29 cellular contexts compared by ENCODE assay signal in the genomic region with DNA sequence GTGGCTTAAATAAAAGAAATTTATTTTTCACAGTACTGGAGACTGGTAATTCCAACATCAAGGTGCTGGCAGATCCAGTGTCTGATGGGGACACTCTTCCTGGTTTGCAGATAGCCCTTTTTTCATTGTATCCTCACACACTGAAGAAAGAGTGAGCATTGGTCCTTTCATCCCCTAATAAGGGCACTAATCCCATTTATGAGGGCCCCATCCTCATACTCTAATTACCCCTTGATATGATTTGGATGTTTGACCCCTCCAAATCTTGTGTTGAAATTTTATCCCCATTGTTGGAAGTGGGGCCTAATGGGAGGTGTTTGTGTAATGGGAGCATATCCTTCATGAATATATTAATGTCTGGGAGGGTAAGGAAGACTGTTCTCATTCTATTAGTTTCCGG. TPM values are rescaled to one million over a fixed set of nuclear protein-coding genes. Genes with fewer than 3 reads are reported as not detected.
"Had no signal": no experiment of that assay in that cellular context is flagged by ENCODE, and none has a peak within 500 bp of the region (broad histone marks: within the 10 kb centered on the region; RNA-seq: fewer than 3 reads in every experiment).

No MANE protein-coding gene starts in this region.

- H3K4me2 ChIP-seq: neural progenitor cell, smooth muscle cell had no signal

- H3K36me3 ChIP-seq: neural progenitor cell, ovary, spleen, suprapubic skin, tibial artery, transverse colon, upper lobe of right lung, uterus had no signal

- H3K27ac ChIP-seq: neural progenitor cell, ovary, parathyroid adenoma, psoas muscle, skin epidermis, spleen, suprapubic skin, testis, tibial artery, transverse colon, upper lobe of right lung had no signal

- H3K27me3 ChIP-seq: neural progenitor cell, ovary, spleen, suprapubic skin, testis, tibial artery, transverse colon, upper lobe of right lung, uterus had no signal

- H3K4me1 ChIP-seq: neural progenitor cell, parathyroid adenoma, psoas muscle, suprapubic skin, testis, tibial artery, transverse colon, upper lobe of right lung, uterus had no signal

- H3K9ac ChIP-seq: neural progenitor cell, parathyroid adenoma had no signal

- H3K4me3 ChIP-seq: neural progenitor cell, ovary, psoas muscle, skin epidermis, smooth muscle cell, spleen, suprapubic skin, testis, tibial artery, transverse colon, upper lobe of right lung, uterus had no signal

- H2AFZ ChIP-seq: neural progenitor cell, parathyroid adenoma had no signal

- H3K79me2 ChIP-seq: parathyroid adenoma had no signal

- DNase-seq: natural killer cell; occipital lobe; ovary; posterior cingulate gyrus; psoas muscle; right cardiac atrium; spleen; stimulated activated CD4-positive, alpha-beta T cell treated with anti-CD3 and anti-CD28 coated beads, Interleukin-12 subunit alpha, Interleukin-12 subunit beta, amount 100 ng/mL, for 4 hours; stimulated activated CD4-positive, alpha-beta T cell treated with anti-CD3 and anti-CD28 coated beads, Interleukin-1b, Interleukin-23, amount 100 ng/mL, for 48 hours; stimulated activated CD4-positive, alpha-beta T cell treated with anti-CD3 and anti-CD28 coated beads, Interleukin-4, amount 100 ng/mL, for 1 hour; stimulated activated CD4-positive, alpha-beta T cell treated with anti-CD3 and anti-CD28 coated beads, Interleukin-4, amount 100 ng/mL, for 4 hours; stimulated activated CD8-positive, alpha-beta memory T cell treated with anti-CD3 and anti-CD28 coated beads, Interleukin-4, amount 100 ng/mL, for 48 hours; stimulated activated naive CD4-positive, alpha-beta T cell; stimulated activated naive CD8-positive, alpha-beta T cell treated with anti-CD3 and anti-CD28 coated beads, Interleukin-15, amount 100 ng/mL, for 72 hours; stimulated activated naive CD8-positive, alpha-beta T cell treated with anti-CD3 and anti-CD28 coated beads, Interleukin-15, Interleukin-2, amounts not matched to agents 100 U/mL and 50 U/mL, for 24 hours; substantia nigra; testis; tibial artery; transverse colon; upper lobe of right lung; uterus had no signal

- H3K9me3 ChIP-seq: testis had no signal

- ATAC-seq: natural killer cell; psoas muscle; right cardiac atrium; sciatic nerve; stimulated activated memory B cell treated with anti-CD40 and anti-IgM and Interleukin-4, amounts not matched to agents 10 μg/mL and 1 μg/mL and 100 μg/mL, for 72 hours; stimulated activated naive CD8-positive, alpha-beta T cell treated with anti-CD3 and anti-CD28 coated beads, Interleukin-15, amount 100 ng/mL, for 72 hours; stimulated activated naive CD8-positive, alpha-beta T cell treated with anti-CD3 and anti-CD28 coated beads, Interleukin-15, Interleukin-2, amounts not matched to agents 100 U/mL and 50 U/mL, for 24 hours; upper lobe of right lung had no signal

RNA-seq across cellular contexts. Expression of a gene that starts 9.4 kb away (rescaled TPM):
- polyA plus RNA-seq: neural cell had no signal
